In genomic region chr2:43219383-43220228, GRCh38 we compare ENCODE assay signal across 8 cellular contexts. TPM values are rescaled to one million over a fixed set of nuclear protein-coding genes. Genes with fewer than 3 reads are reported as not detected.
DNase-seq lines count a peak whose midpoint lies in the region; ATAC-seq, FAIRE-seq and TF ChIP-seq lines count a peak whose summit lies in the region.

No MANE protein-coding gene starts in this region.

- H3K4me3 Mint-ChIP-seq in progenitor cell of endocrine pancreas (ENCODE audit: low read depth) = peak overlapping the region; percentile 77

- peaks cover 16% of the 10 kb centered on the region for H3K36me3 Mint-ChIP-seq in progenitor cell of endocrine pancreas (ENCODE audit: insufficient read depth)

- TF ChIP-seq CTCF in heart right ventricle (IDR thresholded peaks at IDR 0.05) (peak in 3 of 9 donors; percentile 16 to 32 (median 16)), progenitor cell of endocrine pancreas (IDR thresholded peaks at IDR 0.05; ENCODE audit: unreplicated experiment) (no peak)

- no peaks in the 10 kb centered on the region for H3K9me3 ChIP-seq in adipocyte (ENCODE audit: control insufficient read depth, low read length)
- no peaks in the 10 kb centered on the region for H3K9me3 ChIP-seq in heart right ventricle

- no peak for FAIRE-seq in urothelium cell line (lab: Jason Lieb, UNC)

- no peaks in the 10 kb centered on the region for H3K9me3 Mint-ChIP-seq in progenitor cell of endocrine pancreas (ENCODE audit: low read depth)

- peak overlapping the region; percentile 96 to 100 (median 99) for H3K27ac ChIP-seq in heart right ventricle

- H3K9ac ChIP-seq in adipocyte (ENCODE audit: low read length) = peak overlapping the region; percentile 99

- H3K36me3 ChIP-seq in adipocyte (ENCODE audit: control insufficient read depth, insufficient read depth, low read length, severe bottlenecking) (peaks cover 23% of the 10 kb centered on the region), heart right ventricle (peaks cover 0 to 27% (median 8%) of the 10 kb centered on the region in 9 donors)

- intact Hi-C loops in heart right ventricle (cut with DNase I) = loop anchor here in 9 of 10 donors (2.0 to 10.0 kb wide), 11 partner anchors 42 to 325 kb away; no protein-coding TSS in a partner anchor

- no peaks in the 10 kb centered on the region for H3K27me3 Mint-ChIP-seq in progenitor cell of endocrine pancreas

- ATAC-seq in GM21723 (IDR thresholded peaks at IDR 0.05; ENCODE audit: unreplicated experiment) (peak; percentile 54), heart right ventricle (peak; percentile 72 to 89 (median 80))

- WGBS in heart right ventricle, 2 donors = 3 to 4% methylated on average over 35 of the region's 35 CpGs

- peak overlapping the region; percentile 97 for H3K27ac Mint-ChIP-seq in progenitor cell of endocrine pancreas

- H3K4me1 Mint-ChIP-seq in progenitor cell of endocrine pancreas (ENCODE audit: low read depth) = peaks cover 53% of the 10 kb centered on the region

- peaks cover 45% of the 10 kb centered on the region for H3K4me1 ChIP-seq in adipocyte (ENCODE audit: control insufficient read depth, insufficient read depth, low read length)
- H3K4me1 ChIP-seq in heart right ventricle = peaks cover 14 to 84% (median 65%) of the 10 kb centered on the region in 9 donors

- H3K4me3 ChIP-seq in adipocyte (ENCODE audit: low read length) (peak overlapping the region; percentile 91), heart right ventricle (peak overlapping the region in 9 of 10 donors; percentile 30 to 96 (median 88))

- DNase-seq in Daoy (ENCODE audit: low read depth) (peak; percentile 93), KG1 (lab: John Stamatoyannopoulos, UW) (peak; percentile 88), SW 1271 (lab: John Stamatoyannopoulos, UW) (peak; percentile 90 to 92), adipocyte (ENCODE audit: low read depth) (peak; percentile 77), heart right ventricle (peak; percentile 90 to 91), progenitor cell of endocrine pancreas (ENCODE audit: low spot score, unreplicated experiment) (peak; percentile 40), urothelium cell line (ENCODE audit: low spot score) (peak; percentile 93)

- H3K27me3 ChIP-seq in adipocyte (replicated peaks; ENCODE audit: control insufficient read depth, insufficient read depth, low read length) = no peaks in the 10 kb centered on the region
- no peaks in the 10 kb centered on the region for H3K27me3 ChIP-seq in heart right ventricle

RNA-seq across cellular contexts. Expression of gene ZFP36L2, which starts 6.8 kb away (rescaled TPM):
- 2.3 and 4.1 TPM in 2 replicates for total RNA-seq in Daoy (2014; rRNA removed; shearing (Covaris generic))
- total RNA-seq in heart right ventricle (10 to 100 TPM; 34.4 to 69.6 (median 42.3) TPM), progenitor cell of endocrine pancreas (213 and 222 TPM in 2 replicates)
- polyA plus RNA-seq in heart right ventricle = 10 to 100 TPM; 26.8 to 53.2 TPM

Comparison
In these comparisons a context has a peak if more than half of its experiments do, and no peak if none do; other contexts are left out.
1. Peak in every context shown above with its lines: DNase-seq, ATAC-seq, H3K4me3 ChIP-seq and H3K27ac ChIP-seq.
2. DNase-seq: peak in every context shown above with its lines; median percentile 93 in Daoy; 93 in urothelium cell line; 91 in SW 1271; 90 in heart right ventricle; 88 in KG1; 77 in adipocyte; 40 in progenitor cell of endocrine pancreas.